8 cellular contexts compared by ENCODE assay signal in the genomic region with DNA sequence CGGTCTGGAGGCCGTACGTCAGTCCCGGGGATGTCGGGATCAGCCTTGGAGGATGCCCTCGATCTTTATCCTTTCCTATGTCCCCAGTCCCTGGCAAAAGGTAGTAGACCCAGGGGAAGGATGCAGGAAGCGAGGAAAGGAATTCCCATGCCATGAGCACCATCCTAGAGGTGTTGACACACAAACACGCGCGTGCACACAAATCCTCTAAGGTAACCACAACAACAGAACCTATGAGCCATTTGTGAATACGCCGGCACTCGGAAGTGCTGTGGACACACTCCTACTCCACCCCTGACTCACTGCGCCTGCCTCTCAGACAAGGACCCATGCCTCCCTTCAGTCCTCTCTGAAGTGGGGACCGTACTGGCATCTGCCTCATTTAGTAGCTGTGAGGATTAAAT. TPM values are rescaled to one million over a fixed set of nuclear protein-coding genes. Genes with fewer than 3 reads are reported as not detected.
DNase-seq lines count a peak whose midpoint lies in the region; ATAC-seq and TF ChIP-seq lines count a peak whose summit lies in the region.

No MANE protein-coding gene starts in this region.

- H3K56ac ChIP-seq in mesendoderm (ENCODE audit: low read length): peak overlapping the region; percentile 75

- no peak overlapping the region for H3K18ac ChIP-seq in mesendoderm (ENCODE audit: low read length)

- peak overlapping the region; percentile 58 for H3K4me3 Mint-ChIP-seq in chondrocyte (ENCODE audit: unreplicated experiment)
- peak overlapping the region; percentile 72 for H3K4me3 Mint-ChIP-seq in stimulated activated memory B cell treated with anti-CD40 and anti-IgM and Interleukin-4, amounts not matched to agents 10 μg/mL and 1 μg/mL and 100 μg/mL, for 72 hours

- no peak for ATAC-seq in stimulated activated memory B cell treated with anti-CD40 and anti-IgM and Interleukin-4, amounts not matched to agents 10 μg/mL and 1 μg/mL and 100 μg/mL, for 72 hours

- no peaks in the 10 kb centered on the region for H3K79me1 ChIP-seq in mesendoderm (ENCODE audit: low read length)

- peaks cover 13% of the 10 kb centered on the region; the same call in 1 of the 2 replicates for H3F3A ChIP-seq in GM23248 (ENCODE audit: insufficient read depth)

- no peak overlapping the region for H3K4ac ChIP-seq in mesendoderm (ENCODE audit: low read depth, low read length)

- H4K8ac ChIP-seq in mesendoderm (ENCODE audit: low read depth, low read length): no peak overlapping the region

- H4K20me1 ChIP-seq in GM23248 (ENCODE audit: insufficient read depth): no peaks in the 10 kb centered on the region

- DNase-seq in 8988T (peak; percentile 49), GM23248 (peak; percentile 92), SJSA1 (ENCODE audit: low read depth in 1 of 2, low spot score in 2 of 2) (peak in 1 of 2 experiments; percentile 70), chondrocyte (ENCODE audit: low spot score) (no peak), mesendoderm (peak; percentile 53), NCI-H187 treated with DMSO at 0.1 percent for 48 hours (lab: John Stamatoyannopoulos, UW) (no peak), GM19238 (ENCODE audit: insufficient read length, low spot score) (no peak)

- H3K4me3 ChIP-seq in GM23248: peak overlapping the region; percentile 73
- H3K4me3 ChIP-seq in SJSA1: peak overlapping the region; percentile 63
- H3K4me3 ChIP-seq in mesendoderm (ENCODE audit: low read length): peak overlapping the region; percentile 18

- in situ Hi-C loops in GM23248 (cut with MboI): no loop called here

- H3K9ac ChIP-seq in GM23248 (peak overlapping the region; percentile 91), mesendoderm (ENCODE audit: low read length) (peak overlapping the region; percentile 52)

- no peak overlapping the region for H2BK15ac ChIP-seq in mesendoderm (replicated peaks; ENCODE audit: low read depth)

- WGBS in GM23248 (ENCODE audit: low coverage in 1 of 2, low lambda C conversion rate in 2 of 2, missing lambda C conversion rate in 2 of 2), 2 experiments: 6 to 9% methylated on average over 15 of the region's 15 CpGs
- WGBS in mesendoderm (ENCODE audit: extremely low coverage, insufficient coverage, low lambda C conversion rate): no CpG with 5 or more reads among the region's 15 CpGs

- H3K4me2 ChIP-seq in GM23248 (ENCODE audit: unreplicated experiment) (peak overlapping the region; percentile 90), mesendoderm (ENCODE audit: low read length) (peak overlapping the region; percentile 62)

- no peaks in the 10 kb centered on the region for H3K9me3 Mint-ChIP-seq in chondrocyte (ENCODE audit: low read depth)
- no peaks in the 10 kb centered on the region for H3K9me3 Mint-ChIP-seq in stimulated activated memory B cell treated with anti-CD40 and anti-IgM and Interleukin-4, amounts not matched to agents 10 μg/mL and 1 μg/mL and 100 μg/mL, for 72 hours

- H3K27me3 ChIP-seq in GM23248 (replicated peaks; ENCODE audit: insufficient read depth): no peaks in the 10 kb centered on the region
- H3K27me3 ChIP-seq in SJSA1 (replicated peaks): no peaks in the 10 kb centered on the region
- no peaks in the 10 kb centered on the region for H3K27me3 ChIP-seq in mesendoderm (ENCODE audit: insufficient read depth, low read length, poor library complexity)

- H2AK5ac ChIP-seq in mesendoderm (ENCODE audit: low read length): no peak overlapping the region

- H3K79me2 ChIP-seq in GM23248 (ENCODE audit: insufficient read depth) (no peaks in the 10 kb centered on the region), mesendoderm (ENCODE audit: control insufficient read depth, insufficient read depth, low read length) (no peaks in the 10 kb centered on the region)

- peak overlapping the region; percentile 25 for H2BK5ac ChIP-seq in mesendoderm (ENCODE audit: low read length)

- H3K4me1 Mint-ChIP-seq in chondrocyte (ENCODE audit: low read depth): peaks cover 37% of the 10 kb centered on the region
- peaks cover 15% of the 10 kb centered on the region for H3K4me1 Mint-ChIP-seq in stimulated activated memory B cell treated with anti-CD40 and anti-IgM and Interleukin-4, amounts not matched to agents 10 μg/mL and 1 μg/mL and 100 μg/mL, for 72 hours

- no peaks in the 10 kb centered on the region for H3K27me3 Mint-ChIP-seq in chondrocyte (ENCODE audit: low read depth)
- H3K27me3 Mint-ChIP-seq in stimulated activated memory B cell treated with anti-CD40 and anti-IgM and Interleukin-4, amounts not matched to agents 10 μg/mL and 1 μg/mL and 100 μg/mL, for 72 hours: peaks cover 35% of the 10 kb centered on the region

- H3K27ac ChIP-seq in GM23248 (peak overlapping the region; percentile 85), SJSA1 (peak overlapping the region; percentile 96), mesendoderm (ENCODE audit: low read depth, low read length) (no peak overlapping the region)

- H2BK120ac ChIP-seq in mesendoderm (ENCODE audit: low read depth, low read length): no peak overlapping the region

- H3K9me3 ChIP-seq in GM23248 (ENCODE audit: low read depth): no peaks in the 10 kb centered on the region
- H3K9me3 ChIP-seq in SJSA1 (replicated peaks): no peaks in the 10 kb centered on the region

- no peak overlapping the region for H4K5ac ChIP-seq in mesendoderm (ENCODE audit: low read length)

- H3K4me1 ChIP-seq in GM23248 (ENCODE audit: insufficient read depth) (peaks cover 21% of the 10 kb centered on the region), SJSA1 (replicated peaks) (peaks cover 34% of the 10 kb centered on the region), mesendoderm (ENCODE audit: control insufficient read depth, low read depth, low read length) (peaks cover 2% of the 10 kb centered on the region)

- H3K36me3 Mint-ChIP-seq in chondrocyte (ENCODE audit: low read depth): no peaks in the 10 kb centered on the region
- H3K36me3 Mint-ChIP-seq in stimulated activated memory B cell treated with anti-CD40 and anti-IgM and Interleukin-4, amounts not matched to agents 10 μg/mL and 1 μg/mL and 100 μg/mL, for 72 hours: no peaks in the 10 kb centered on the region

- TF ChIP-seq CTCF in chondrocyte (IDR thresholded peaks at IDR 0.05): peak; percentile 61

- H2AFZ ChIP-seq in GM23248: peak overlapping the region; percentile 46

- no peak overlapping the region for H3K23ac ChIP-seq in mesendoderm (ENCODE audit: low read length)

- no peaks in the 10 kb centered on the region for H3K36me3 ChIP-seq in GM23248 (ENCODE audit: low read depth)
- H3K36me3 ChIP-seq in SJSA1: no peaks in the 10 kb centered on the region
- no peaks in the 10 kb centered on the region for H3K36me3 ChIP-seq in mesendoderm (ENCODE audit: control insufficient read depth, insufficient read depth, low read length)

- H3K9me2 ChIP-seq in GM23248 (ENCODE audit: insufficient read depth): no peaks in the 10 kb centered on the region

- peak overlapping the region; percentile 22 for H3K27ac Mint-ChIP-seq in chondrocyte (ENCODE audit: unreplicated experiment)
- peak overlapping the region; percentile 60 for H3K27ac Mint-ChIP-seq in stimulated activated memory B cell treated with anti-CD40 and anti-IgM and Interleukin-4, amounts not matched to agents 10 μg/mL and 1 μg/mL and 100 μg/mL, for 72 hours

RNA-seq across cellular contexts. Expression of a gene that starts 11.3 kb away (rescaled TPM):
- total RNA-seq in GM23248 (2014; rRNA removed; shearing (Covaris generic)): 4.7 and 8.1 TPM in 2 replicates
- polyA plus RNA-seq in GM23248 (2016; fragmentation: Nextera tagmentation; extraction: Ambion mirVana): 10.8 and 14.9 TPM in 2 replicates
- 0.50 TPM in 1 of 2 replicates, not detected in the other for total RNA-seq in SJSA1 (2014; rRNA removed; shearing (Covaris generic))
- 3.7 to 6.1 TPM (median 5.6 TPM) in 3 replicates for total RNA-seq in chondrocyte
- 7.8 TPM for polyA plus RNA-seq in mesendoderm (2013, experiment 1 of 2)
- polyA plus RNA-seq in mesendoderm (2013, experiment 2 of 2): 8.0 TPM

Comparison
In these comparisons a context has a peak if more than half of its experiments do, and no peak if none do; other contexts are left out.
1. DNase-seq: peak in 8988T (single experiment), GM23248 (single experiment) and mesendoderm (single experiment); none in chondrocyte (single experiment), NCI-H187 treated with DMSO at 0.1 percent for 48 hours (single experiment) and GM19238 (single experiment).
2. H3K4me3 ChIP-seq: peak in every context shown above with its lines; median percentile 73 in GM23248; 63 in SJSA1; 18 in mesendoderm.